8 cellular contexts compared by ENCODE assay signal in the genomic region with DNA sequence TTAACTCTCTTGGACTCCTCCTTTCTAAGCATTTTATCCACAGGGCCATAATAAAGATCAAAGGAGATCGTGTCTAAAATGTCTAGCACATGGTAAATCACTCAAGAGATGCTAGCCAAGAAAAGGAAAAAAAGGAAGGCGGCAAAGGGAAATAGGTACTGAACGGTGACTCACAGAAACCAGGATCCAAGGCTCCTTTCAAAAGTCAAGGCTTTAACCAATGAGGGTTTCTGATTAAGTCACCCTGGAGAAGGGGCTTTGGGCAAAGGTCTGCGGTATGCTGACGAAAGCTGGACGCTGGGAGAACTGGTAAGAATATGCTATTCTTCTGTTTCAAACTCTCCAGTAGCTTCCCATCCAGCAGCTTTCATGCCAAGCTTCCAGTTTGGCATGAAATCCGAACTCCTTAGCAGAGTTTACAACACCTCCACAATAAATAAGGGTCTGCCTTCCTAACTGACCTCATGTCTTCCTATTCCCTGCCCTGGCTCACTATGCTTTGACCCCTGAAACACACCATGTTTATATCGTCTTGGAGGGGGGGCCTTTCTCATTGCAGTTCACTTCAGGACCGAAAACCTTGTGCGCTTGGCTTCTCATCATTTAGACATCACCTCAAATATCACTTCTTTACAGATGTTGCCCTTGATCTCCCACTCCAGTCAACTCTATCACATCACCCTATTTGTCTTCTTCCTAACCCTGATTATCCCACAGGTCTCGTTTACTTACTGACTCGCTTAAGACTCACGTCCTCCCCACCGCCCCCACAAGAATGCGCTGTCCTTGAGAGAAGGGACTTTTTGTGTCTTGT. TPM values are rescaled to one million over a fixed set of nuclear protein-coding genes. Genes with fewer than 3 reads are reported as not detected.
DNase-seq lines count a peak whose midpoint lies in the region; ATAC-seq and TF ChIP-seq lines count a peak whose summit lies in the region.

No MANE protein-coding gene starts in this region.

- H3K4me3 Mint-ChIP-seq in T-helper 2 cell treated with Interferon-gamma antibody and Interleukin-4, amounts not matched to agents 5 μg/mL and 100 μg/mL, for 36 hours = peak overlapping the region; percentile 98
- peak overlapping the region; percentile 76 for H3K4me3 Mint-ChIP-seq in MCF 10A (ENCODE audit: unreplicated experiment)

- no peaks in the 10 kb centered on the region for H3K27me3 Mint-ChIP-seq in T-helper 2 cell treated with Interferon-gamma antibody and Interleukin-4, amounts not matched to agents 5 μg/mL and 100 μg/mL, for 36 hours (ENCODE audit: low read depth)
- no peaks in the 10 kb centered on the region for H3K27me3 Mint-ChIP-seq in MCF 10A (ENCODE audit: insufficient read depth, unreplicated experiment)

- peak overlapping the region; percentile 96 for H3K27ac Mint-ChIP-seq in T-helper 2 cell treated with Interferon-gamma antibody and Interleukin-4, amounts not matched to agents 5 μg/mL and 100 μg/mL, for 36 hours
- H3K27ac Mint-ChIP-seq in MCF 10A (ENCODE audit: low read depth, unreplicated experiment) = peak overlapping the region; percentile 57

- H3K9me3 Mint-ChIP-seq in T-helper 2 cell treated with Interferon-gamma antibody and Interleukin-4, amounts not matched to agents 5 μg/mL and 100 μg/mL, for 36 hours = no peaks in the 10 kb centered on the region
- no peaks in the 10 kb centered on the region for H3K9me3 Mint-ChIP-seq in MCF 10A (ENCODE audit: unreplicated experiment)

- TF ChIP-seq CTCF in GM12872 (IDR thresholded peaks at IDR 0.05; ENCODE audit: insufficient read depth, low read depth, low read length) (peak; percentile 29; the same call in 2 of the 3 replicates), MCF 10A (IDR thresholded peaks at IDR 0.05; ENCODE audit: unreplicated experiment) (no peak)

- peak; percentile 75 for DNase-seq in T-helper 2 cell treated with Interferon-gamma antibody and Interleukin-4, amounts not matched to agents 5 μg/mL and 100 μg/mL, for 36 hours (ENCODE audit: low spot score)
- peak; percentile 63 for DNase-seq in MCF 10A (ENCODE audit: unreplicated experiment)
- peak; percentile 73 for DNase-seq in kidney tubule cell (ENCODE audit: low spot score)
- DNase-seq in stimulated activated CD4-positive, alpha-beta T cell treated with anti-CD3 and anti-CD28 coated beads, Interleukin-2, amount 100 ng/mL, for 48 hours = peak; percentile 55 to 60
- DNase-seq in occipital lobe (lab: John Stamatoyannopoulos, UW) = no peak

- H3K36me3 Mint-ChIP-seq in T-helper 2 cell treated with Interferon-gamma antibody and Interleukin-4, amounts not matched to agents 5 μg/mL and 100 μg/mL, for 36 hours (ENCODE audit: low read depth) = peaks cover 36% of the 10 kb centered on the region
- peaks cover 39% of the 10 kb centered on the region for H3K36me3 Mint-ChIP-seq in MCF 10A (ENCODE audit: insufficient read depth, unreplicated experiment)

- POLR2A ChIA-PET in MCF 10A (lab: Yijun Ruan, JAX) = interaction anchor here (0.6 to 4.4 kb wide), 36 partner anchors 8 to 544 kb away, joined by 3 to 33 read pairs (median 3); a partner anchor contains a TSS

- BruUV-seq in MCF 10A (replicated peaks; lab: Mats Ljungman, UMichigan) = TSS peak; percentile 40

- intact Hi-C loops in MCF 10A (cut with micrococcal nuclease) = no loop called here

- CTCF ChIA-PET in MCF 10A (lab: Yijun Ruan, JAX) = interaction anchor here (0.6 to 3.5 kb wide), 8 partner anchors 10 to 275 kb away, joined by 3 to 15 read pairs (median 3); no protein-coding TSS in a partner anchor

- H3K4me1 Mint-ChIP-seq in T-helper 2 cell treated with Interferon-gamma antibody and Interleukin-4, amounts not matched to agents 5 μg/mL and 100 μg/mL, for 36 hours (ENCODE audit: low read depth) = peaks cover 53% of the 10 kb centered on the region
- H3K4me1 Mint-ChIP-seq in MCF 10A (ENCODE audit: insufficient read depth, unreplicated experiment) = peaks cover 45% of the 10 kb centered on the region

- ATAC-seq in HG03442 (IDR thresholded peaks at IDR 0.05; ENCODE audit: unreplicated experiment) (peak; percentile 8), HG02610 (IDR thresholded peaks at IDR 0.05; ENCODE audit: unreplicated experiment) (no peak)

RNA-seq across cellular contexts. Expression of a gene that starts 0.9 kb away (rescaled TPM):
- 55.5 and 60.0 TPM in 2 replicates for total RNA-seq in MCF 10A (2022)
- total RNA-seq in occipital lobe = 5.0 TPM

RNA-seq across cellular contexts. Expression of a gene that starts 7.0 kb away (rescaled TPM):
- total RNA-seq in MCF 10A (2022) (47.7 and 51.4 TPM in 2 replicates), occipital lobe (56.6 TPM)

RNA-seq across cellular contexts. Expression of a gene that starts 49.4 kb away (rescaled TPM):
- total RNA-seq in MCF 10A (2022) (150 and 182 TPM in 2 replicates), occipital lobe (4.4 TPM)

Comparison
In these comparisons a context has a peak if more than half of its experiments do, and no peak if none do; other contexts are left out.
1. RNA of a gene that starts 49.4 kb away (total RNA-seq): 150 to 182 TPM in MCF 10A; 4.4 TPM in occipital lobe (single experiment); every median in the first group is over 10 times any median in the second.